ENCODE assay signal across 22 cellular contexts in the genomic region with DNA sequence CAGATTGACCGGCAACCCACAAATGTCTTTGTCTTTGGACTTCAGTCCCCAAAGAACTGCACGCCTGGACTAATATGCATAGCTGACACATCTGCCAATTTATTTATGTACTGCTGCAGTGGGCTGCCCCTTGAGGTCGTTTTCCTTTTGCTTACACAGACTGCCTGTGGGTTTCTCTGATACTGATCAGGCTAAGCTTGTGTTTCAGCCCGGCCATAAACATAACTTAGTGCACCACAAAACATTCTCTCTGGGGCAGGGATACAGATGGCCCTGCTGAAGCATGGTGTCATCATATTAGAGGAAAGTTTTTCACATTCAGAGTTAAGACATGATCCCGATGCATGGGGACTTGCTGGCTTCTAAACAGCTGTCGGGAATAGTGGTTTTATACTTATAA.
DNase-seq lines count a peak whose midpoint lies in the region; ATAC-seq, FAIRE-seq and TF ChIP-seq lines count a peak whose summit lies in the region.
"Had no signal": no experiment of that assay in that cellular context is flagged by ENCODE, and none has a peak within 500 bp of the region (broad histone marks: within the 10 kb centered on the region; RNA-seq: fewer than 3 reads in every experiment).

No MANE protein-coding gene starts in this region.

- H2AFZ ChIP-seq in astrocyte (ENCODE audit: low read depth, low read length): no peak overlapping the region

- H3K9ac ChIP-seq in astrocyte (ENCODE audit: low read length): no peak overlapping the region

- no peak overlapping the region for H3K4me3 Mint-ChIP-seq in astrocyte (ENCODE audit: unreplicated experiment)
- no peak overlapping the region for H3K4me3 Mint-ChIP-seq in Caco-2 (ENCODE audit: unreplicated experiment)
- H3K4me3 Mint-ChIP-seq: activated CD4-positive, alpha-beta T cell treated with anti-CD3 and anti-CD28 coated beads for 36 hours; CD8-positive, alpha-beta T cell; stimulated activated effector memory CD8-positive, alpha-beta T cell treated with anti-CD3 and anti-CD28 coated beads, Interleukin-12 subunit alpha, Interleukin-12 subunit beta, amount 100 ng/mL, for 72 hours; T-helper 2 cell treated with Interferon-gamma antibody and Interleukin-4, amounts not matched to agents 5 μg/mL and 100 μg/mL, for 36 hours had no signal

- no peak for TF ChIP-seq CTCF in astrocyte (IDR thresholded peaks at IDR 0.05; ENCODE audit: insufficient read depth, low read depth, low read length)
- no peak for TF ChIP-seq CTCF in left lung (IDR thresholded peaks at IDR 0.05)
- TF ChIP-seq CTCF in Caco-2 (IDR thresholded peaks at IDR 0.05; ENCODE audit: insufficient read depth in 1 of 2, low read depth in 1 of 2, low read length in 1 of 2, severe bottlenecking in 1 of 2, unreplicated experiment in 1 of 2): no peak

- DNase-seq in DMS 273 (lab: John Stamatoyannopoulos, UW; ENCODE audit: unreplicated experiment) (peak; percentile 65), DMS 273 treated with DMSO at 0.1 percent for 48 hours (lab: John Stamatoyannopoulos, UW) (no peak), astrocyte (ENCODE audit: low read depth) (peak; percentile 51), islet precursor cell (peak; percentile 76), left lung (no peak), Caco-2 (no peak), MV-4-11 (lab: John Stamatoyannopoulos, UW) (no peak)
- no peak for DNase-seq in stimulated activated CD8-positive, alpha-beta memory T cell treated with anti-CD3 and anti-CD28 coated beads, Interleukin-4, amount 100 ng/mL, for 48 hours
- DNase-seq: activated CD4-positive, alpha-beta T cell treated with anti-CD3 and anti-CD28 coated beads for 36 hours; CD8-positive, alpha-beta T cell; hippocampal formation; Kasumi-1; kidney glomerular epithelial cell; NCI-H1436; NCI-H446 treated with DMSO at 0.1 percent for 48 hours; pancreas; SIG-M5; small intestine had no signal

- H3K36me3 Mint-ChIP-seq in astrocyte (ENCODE audit: low read depth, unreplicated experiment) (no peaks in the 10 kb centered on the region), Caco-2 (ENCODE audit: insufficient read depth, unreplicated experiment) (no peaks in the 10 kb centered on the region)
- H3K36me3 Mint-ChIP-seq: CD8-positive, alpha-beta T cell; stimulated activated effector memory CD8-positive, alpha-beta T cell treated with anti-CD3 and anti-CD28 coated beads, Interleukin-12 subunit alpha, Interleukin-12 subunit beta, amount 100 ng/mL, for 72 hours had no signal

- POLR2A ChIA-PET in Caco-2 (lab: Charles Lee): interaction anchor here (0.6 kb wide), 1 partner anchor 121 kb away, joined by 3 read pairs; no protein-coding TSS in a partner anchor

- H3K27ac ChIP-seq in astrocyte (ENCODE audit: low read depth, low read length) (no peak overlapping the region), left lung (no peak overlapping the region)
- H3K27ac ChIP-seq: 22Rv1, pancreas, tibial nerve had no signal

- no peaks in the 10 kb centered on the region for H4K20me1 ChIP-seq in astrocyte (ENCODE audit: insufficient read depth, low read length)

- ATAC-seq in left lung: no peak
- ATAC-seq: activated CD4-positive, alpha-beta T cell treated with anti-CD3 and anti-CD28 coated beads for 36 hours; CD8-positive, alpha-beta T cell; pancreas; stimulated activated effector memory CD8-positive, alpha-beta T cell treated with anti-CD3 and anti-CD28 coated beads, Interleukin-12 subunit alpha, Interleukin-12 subunit beta, amount 100 ng/mL, for 72 hours had no signal

- no peak overlapping the region for H3K27ac Mint-ChIP-seq in astrocyte (ENCODE audit: unreplicated experiment)
- no peak overlapping the region for H3K27ac Mint-ChIP-seq in Caco-2 (ENCODE audit: unreplicated experiment)
- H3K27ac Mint-ChIP-seq: activated CD4-positive, alpha-beta T cell treated with anti-CD3 and anti-CD28 coated beads for 36 hours; CD8-positive, alpha-beta T cell; stimulated activated effector memory CD8-positive, alpha-beta T cell treated with anti-CD3 and anti-CD28 coated beads, Interleukin-12 subunit alpha, Interleukin-12 subunit beta, amount 100 ng/mL, for 72 hours; T-helper 2 cell treated with Interferon-gamma antibody and Interleukin-4, amounts not matched to agents 5 μg/mL and 100 μg/mL, for 36 hours had no signal

- no peak overlapping the region for H3K4me3 ChIP-seq in astrocyte (ENCODE audit: insufficient read depth, low read depth, low read length)
- no peak overlapping the region for H3K4me3 ChIP-seq in left lung
- no peak overlapping the region for H3K4me3 ChIP-seq in Caco-2 (ENCODE audit: low read depth, low read length)
- H3K4me3 ChIP-seq: pancreas, tibial nerve had no signal

- H3K9me3 ChIP-seq in astrocyte (ENCODE audit: insufficient read depth, low read depth, low read length) (no peaks in the 10 kb centered on the region), left lung (no peaks in the 10 kb centered on the region), Caco-2 (no peaks in the 10 kb centered on the region)
- H3K9me3 ChIP-seq: pancreas, tibial nerve had no signal

- H3K36me3 ChIP-seq in astrocyte (ENCODE audit: insufficient read depth, low read length): no peaks in the 10 kb centered on the region
- no peaks in the 10 kb centered on the region for H3K36me3 ChIP-seq in left lung
- H3K36me3 ChIP-seq in Caco-2 (ENCODE audit: control insufficient read depth, insufficient read depth, low read length): no peaks in the 10 kb centered on the region
- H3K36me3 ChIP-seq: pancreas, tibial nerve had no signal

- intact Hi-C loops in left lung (cut with DNase I) (no loop called here), Caco-2 (cut with micrococcal nuclease; ENCODE audit: unreplicated experiment) (no loop called here)

- H3K27me3 Mint-ChIP-seq in astrocyte (ENCODE audit: low read depth, unreplicated experiment) (no peaks in the 10 kb centered on the region), Caco-2 (ENCODE audit: insufficient read depth, unreplicated experiment) (no peaks in the 10 kb centered on the region)
- H3K27me3 Mint-ChIP-seq: activated CD4-positive, alpha-beta T cell treated with anti-CD3 and anti-CD28 coated beads for 36 hours had no signal

- CTCF ChIA-PET in Caco-2 (lab: Charles Lee): no interaction called here

- no TSS peak for BruUV-seq in Caco-2 (replicated peaks; lab: Mats Ljungman, UMichigan)

- H3K4me1 Mint-ChIP-seq in astrocyte (ENCODE audit: low read depth, unreplicated experiment) (peaks cover 3% of the 10 kb centered on the region), Caco-2 (ENCODE audit: low read depth, unreplicated experiment) (no peaks in the 10 kb centered on the region)
- H3K4me1 Mint-ChIP-seq: stimulated activated effector memory CD8-positive, alpha-beta T cell treated with anti-CD3 and anti-CD28 coated beads, Interleukin-12 subunit alpha, Interleukin-12 subunit beta, amount 100 ng/mL, for 72 hours had no signal

- H3K9me3 Mint-ChIP-seq in astrocyte (ENCODE audit: unreplicated experiment) (no peaks in the 10 kb centered on the region), Caco-2 (ENCODE audit: unreplicated experiment) (no peaks in the 10 kb centered on the region)
- H3K9me3 Mint-ChIP-seq: CD8-positive, alpha-beta T cell; stimulated activated effector memory CD8-positive, alpha-beta T cell treated with anti-CD3 and anti-CD28 coated beads, Interleukin-12 subunit alpha, Interleukin-12 subunit beta, amount 100 ng/mL, for 72 hours; T-helper 2 cell treated with Interferon-gamma antibody and Interleukin-4, amounts not matched to agents 5 μg/mL and 100 μg/mL, for 36 hours had no signal

- FAIRE-seq in astrocyte (lab: Jason Lieb, UNC): no peak
- FAIRE-seq: pancreas, small intestine had no signal

- no peak overlapping the region for H3K4me2 ChIP-seq in astrocyte (ENCODE audit: low read length)

- H3K4me1 ChIP-seq in astrocyte (ENCODE audit: insufficient read depth, low read length): no peaks in the 10 kb centered on the region
- no peaks in the 10 kb centered on the region for H3K4me1 ChIP-seq in left lung
- no peaks in the 10 kb centered on the region for H3K4me1 ChIP-seq in Caco-2
- H3K4me1 ChIP-seq: pancreas had no signal

- H3K27me3 ChIP-seq in astrocyte (ENCODE audit: insufficient read depth, low read length) (no peaks in the 10 kb centered on the region), left lung (no peaks in the 10 kb centered on the region), Caco-2 (replicated peaks; ENCODE audit: control insufficient read depth, insufficient read depth, low read length) (no peaks in the 10 kb centered on the region)
- H3K27me3 ChIP-seq: pancreas, tibial nerve had no signal

- no peaks in the 10 kb centered on the region for H3K79me2 ChIP-seq in astrocyte (ENCODE audit: insufficient read depth, low read length)

Comparison
In these comparisons a context has a peak if more than half of its experiments do, and no peak if none do; other contexts are left out.
1. DNase-seq: peak in DMS 273 (single experiment), astrocyte (single experiment) and islet precursor cell (single experiment); none in DMS 273 treated with DMSO at 0.1 percent for 48 hours (single experiment), left lung (0 of 2), stimulated activated CD8-positive, alpha-beta memory T cell treated with anti-CD3 and anti-CD28 coated beads, Interleukin-4, amount 100 ng/mL, for 48 hours (single experiment), Caco-2 (0 of 2) and MV-4-11 (single experiment).